28 cellular contexts compared by ENCODE assay signal in the genomic region with DNA sequence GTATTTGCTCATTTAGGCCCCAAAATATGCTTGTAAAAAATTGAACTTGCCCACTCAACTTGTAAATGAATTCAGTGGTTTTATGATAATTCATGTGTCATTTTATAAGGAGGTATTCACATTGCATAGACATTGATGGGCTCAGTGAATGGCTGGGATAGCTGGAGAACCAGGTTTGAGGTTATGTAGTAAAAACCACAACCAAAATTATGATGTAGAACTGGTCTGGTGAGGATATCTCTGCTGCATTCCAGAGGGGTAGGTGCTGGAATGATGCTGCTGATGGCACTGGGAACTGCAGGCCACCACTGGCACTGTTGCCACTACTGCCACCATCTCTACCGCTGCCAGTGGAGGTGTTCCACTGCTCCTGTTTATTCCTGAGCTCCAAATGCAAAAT. TPM values are rescaled to one million over a fixed set of nuclear protein-coding genes. Genes with fewer than 3 reads are reported as not detected.
"Had no signal": no experiment of that assay in that cellular context is flagged by ENCODE, and none has a peak within 500 bp of the region (broad histone marks: within the 10 kb centered on the region; RNA-seq: fewer than 3 reads in every experiment).

No MANE protein-coding gene starts in this region.

- ATAC-seq: activated T-cell treated with anti-CD3 and anti-CD28 coated beads, Interleukin-2, amount 50 U/mL, for 4 hours; natural killer cell; stimulated activated naive CD8-positive, alpha-beta T cell treated with anti-CD3 and anti-CD28 coated beads, Interleukin-15, Interleukin-2, amounts not matched to agents 100 U/mL and 50 U/mL, for 24 hours; upper lobe of right lung had no signal

- DNase-seq: activated CD4-positive, alpha-beta T cell treated with anti-CD3 and anti-CD28 coated beads for 4 hours; activated CD4-positive, alpha-beta T cell treated with anti-CD3 and anti-CD28 coated beads, Interleukin-2, amount 50 U/mL, for 48 hours; activated CD4-positive, CD25-positive, alpha-beta regulatory T cell; activated CD8-positive, alpha-beta memory T cell treated with anti-CD3 and anti-CD28 coated beads, Interleukin-2, amount 50 U/mL, for 48 hours; activated naive CD4-positive, alpha-beta T cell treated with Interleukin-2 at 50 U/mL for 16 hours; activated naive CD8-positive, alpha-beta T cell treated with anti-CD3 and anti-CD28 coated beads for 36 hours; activated T-cell treated with anti-CD3 and anti-CD28 coated beads, Interleukin-2, amount 50 U/mL, for 4 hours; cortex of kidney; endodermal cell; foreskin fibroblast; hippocampal formation; kidney glomerular epithelial cell; left ventricle myocardium inferior; midbrain; natural killer cell; stimulated activated CD4-positive, alpha-beta T cell treated with anti-CD3 and anti-CD28 coated beads, Interleukin-4, amount 100 ng/mL, for 24 hours; stimulated activated naive CD8-positive, alpha-beta T cell treated with anti-CD3 and anti-CD28 coated beads, Interleukin-15, Interleukin-2, amounts not matched to agents 100 U/mL and 50 U/mL, for 24 hours; T1000; upper lobe of right lung had no signal

- H3K4me3 ChIP-seq: left ventricle myocardium inferior, right atrium auricular region, upper lobe of right lung had no signal

- H3K27me3 Mint-ChIP-seq: activated naive CD8-positive, alpha-beta T cell treated with anti-CD3 and anti-CD28 coated beads for 36 hours; progenitor cell of endocrine pancreas had no signal

- H3K4me3 Mint-ChIP-seq: activated naive CD8-positive, alpha-beta T cell treated with anti-CD3 and anti-CD28 coated beads for 36 hours; activated T-cell treated with anti-CD3 and anti-CD28 coated beads, Interleukin-2, amount 50 U/mL, for 4 hours; endodermal cell; natural killer cell; T-helper 1 cell treated with Interleukin-12 subunit alpha and Interleukin-12 subunit beta and Interleukin-4 antibody, amounts not matched to agents 30 μg/mL and 1 μg/mL, for 36 hours had no signal

- H3K36me3 Mint-ChIP-seq: activated naive CD8-positive, alpha-beta T cell treated with anti-CD3 and anti-CD28 coated beads for 36 hours; natural killer cell had no signal

- H3K36me3 ChIP-seq: left ventricle myocardium inferior, right atrium auricular region, upper lobe of right lung had no signal

- H3K27me3 ChIP-seq: right atrium auricular region, upper lobe of right lung had no signal

- H3K27ac ChIP-seq: left ventricle myocardium inferior, right atrium auricular region, upper lobe of right lung had no signal

- H3K9me3 ChIP-seq: left ventricle myocardium inferior, right atrium auricular region, upper lobe of right lung had no signal

- H3K27ac Mint-ChIP-seq: activated naive CD8-positive, alpha-beta T cell treated with anti-CD3 and anti-CD28 coated beads for 36 hours; activated T-helper 2 cell treated with anti-CD3 and anti-CD28 coated beads, Interferon-gamma antibody, Interleukin-2, Interleukin-4, amounts not matched to agents 10 μg/mL and 5 μg/mL and 100 μg/mL, durations not matched to agents 14 hours and 24 hours and 36 hours; endodermal cell; natural killer cell; progenitor cell of endocrine pancreas; T-helper 1 cell treated with Interleukin-12 subunit alpha and Interleukin-12 subunit beta and Interleukin-4 antibody, amounts not matched to agents 30 μg/mL and 1 μg/mL, for 36 hours had no signal

- H3K4me1 ChIP-seq: left ventricle myocardium inferior, right atrium auricular region, upper lobe of right lung had no signal

- H3K9me3 Mint-ChIP-seq: activated naive CD8-positive, alpha-beta T cell treated with anti-CD3 and anti-CD28 coated beads for 36 hours; activated T-cell treated with anti-CD3 and anti-CD28 coated beads, Interleukin-2, amount 50 U/mL, for 4 hours; activated T-helper 2 cell treated with anti-CD3 and anti-CD28 coated beads, Interferon-gamma antibody, Interleukin-2, Interleukin-4, amounts not matched to agents 10 μg/mL and 5 μg/mL and 100 μg/mL, durations not matched to agents 14 hours and 24 hours and 36 hours; endodermal cell; natural killer cell; T-helper 1 cell treated with Interleukin-12 subunit alpha and Interleukin-12 subunit beta and Interleukin-4 antibody, amounts not matched to agents 30 μg/mL and 1 μg/mL, for 36 hours had no signal

- H3K4me1 Mint-ChIP-seq: activated naive CD8-positive, alpha-beta T cell treated with anti-CD3 and anti-CD28 coated beads for 36 hours; endodermal cell had no signal

RNA-seq across cellular contexts. Expression of a gene that starts 25.9 kb away (rescaled TPM):
- total RNA-seq: activated naive CD8-positive, alpha-beta T cell treated with anti-CD3 and anti-CD28 coated beads for 36 hours; activated T-helper 2 cell treated with anti-CD3 and anti-CD28 coated beads, Interferon-gamma antibody, Interleukin-2, Interleukin-4, amounts not matched to agents 10 μg/mL and 5 μg/mL and 100 μg/mL, durations not matched to agents 14 hours and 24 hours and 36 hours; bronchial epithelial cell; endodermal cell; epithelial cell of proximal tubule; fibroblast of lung; lung microvascular endothelial cell; osteoblast; progenitor cell of endocrine pancreas had no signal
- polyA plus RNA-seq: fibroblast of lung had no signal
